ENCODE assay signal across 9 cellular contexts in genomic region chr14:49865431-49865859, GRCh38. TPM values are rescaled to one million over a fixed set of nuclear protein-coding genes. Genes with fewer than 3 reads are reported as not detected.
DNase-seq lines count a peak whose midpoint lies in the region; ATAC-seq and TF ChIP-seq lines count a peak whose summit lies in the region.
"Had no signal": no experiment of that assay in that cellular context is flagged by ENCODE, and none has a peak within 500 bp of the region (broad histone marks: within the 10 kb centered on the region; RNA-seq: fewer than 3 reads in every experiment).

No MANE protein-coding gene starts in this region.

- H3K9me3 ChIP-seq in heart right ventricle, result no peaks in the 10 kb centered on the region

- peak; percentile 53 for DNase-seq in D341Med (ENCODE audit: low spot score)
- peak; percentile 78 for DNase-seq in LoVo (ENCODE audit: low spot score)
- peak; percentile 78 for DNase-seq in SK-MEL-5 (ENCODE audit: low read depth, low spot score)
- peak; percentile 67 to 80 for DNase-seq in heart right ventricle
- peak; percentile 86 for DNase-seq in sciatic nerve (ENCODE audit: low spot score)

- peak overlapping the region in 2 of 10 donors; percentile 3 to 49 for H3K27ac ChIP-seq in heart right ventricle

- H3K4me1 Mint-ChIP-seq in activated naive CD4-positive, alpha-beta T cell treated with anti-CD3 and anti-CD28 coated beads, Interleukin-2, amount 50 U/mL, for 24 hours, result peaks cover 32% of the 10 kb centered on the region

- intact Hi-C loops in heart right ventricle (cut with DNase I), result loop anchor here in 5 of 10 donors (2.0 to 10.0 kb wide), 6 partner anchors 139 to 659 kb away; partner anchors contain the start of gene DNAAF2 (in 1 of the 5)
- intact Hi-C loops in sciatic nerve (cut with DNase I), result no loop called here

- H3K9me3 Mint-ChIP-seq in activated naive CD4-positive, alpha-beta T cell treated with anti-CD3 and anti-CD28 coated beads, Interleukin-2, amount 50 U/mL, for 24 hours, result no peaks in the 10 kb centered on the region
- H3K9me3 Mint-ChIP-seq: T-helper 1 cell treated with Interleukin-12 subunit alpha and Interleukin-12 subunit beta and Interleukin-4 antibody, amounts not matched to agents 30 μg/mL and 1 μg/mL, for 36 hours had no signal

- peaks cover 1% of the 10 kb centered on the region for H3K27me3 Mint-ChIP-seq in activated naive CD4-positive, alpha-beta T cell treated with anti-CD3 and anti-CD28 coated beads, Interleukin-2, amount 50 U/mL, for 24 hours

- H3K4me1 ChIP-seq in heart right ventricle, result peaks cover 0 to 65% (median 27%) of the 10 kb centered on the region in 9 donors

- no peaks in the 10 kb centered on the region for H3K36me3 Mint-ChIP-seq in activated naive CD4-positive, alpha-beta T cell treated with anti-CD3 and anti-CD28 coated beads, Interleukin-2, amount 50 U/mL, for 24 hours

- no peaks in the 10 kb centered on the region for H3K27me3 ChIP-seq in heart right ventricle

- peak overlapping the region; percentile 25 for H3K27ac Mint-ChIP-seq in activated naive CD4-positive, alpha-beta T cell treated with anti-CD3 and anti-CD28 coated beads, Interleukin-2, amount 50 U/mL, for 24 hours
- H3K27ac Mint-ChIP-seq: T-helper 1 cell treated with Interleukin-12 subunit alpha and Interleukin-12 subunit beta and Interleukin-4 antibody, amounts not matched to agents 30 μg/mL and 1 μg/mL, for 36 hours had no signal

- H3K36me3 ChIP-seq in heart right ventricle, result no peaks in the 10 kb centered on the region

- ATAC-seq in heart right ventricle, result no peak
- no peak for ATAC-seq in sciatic nerve
- no peak for ATAC-seq in HG02973 (IDR thresholded peaks at IDR 0.05; ENCODE audit: unreplicated experiment)
- ATAC-seq in GM19395 (IDR thresholded peaks at IDR 0.05; ENCODE audit: unreplicated experiment), result no peak

- H3K4me3 Mint-ChIP-seq in activated naive CD4-positive, alpha-beta T cell treated with anti-CD3 and anti-CD28 coated beads, Interleukin-2, amount 50 U/mL, for 24 hours, result no peak overlapping the region
- H3K4me3 Mint-ChIP-seq: T-helper 1 cell treated with Interleukin-12 subunit alpha and Interleukin-12 subunit beta and Interleukin-4 antibody, amounts not matched to agents 30 μg/mL and 1 μg/mL, for 36 hours had no signal

- WGBS in heart right ventricle, 2 donors, result 0 to 2% methylated on average over 4 of the region's 4 CpGs

- peak; percentile 72 to 92 (median 87) for TF ChIP-seq CTCF in heart right ventricle (IDR thresholded peaks at IDR 0.05)

- in situ Hi-C loops in SK-MEL-5 (cut with HindIII; ENCODE audit: low pct_unique_long_range_greater_than_20kb, low sequenced_read_pairs), result loop anchor here (10.0 kb wide), 1 partner anchor 239 kb away; no protein-coding TSS in a partner anchor

- H3K4me3 ChIP-seq in heart right ventricle, result no peak overlapping the region

RNA-seq across cellular contexts. Expression of gene NEMF, which starts 12.9 kb away (rescaled TPM):
- 54.8 and 56.0 TPM in 2 replicates for total RNA-seq in SK-MEL-5 (2014; rRNA removed; shearing (Covaris generic))
- polyA plus RNA-seq in SK-MEL-5 (2015; cell fraction: cytosol; rRNA removed), result 28.7 and 29.8 TPM in 2 replicates
- 131 and 207 TPM in 2 replicates for polyA plus RNA-seq in SK-MEL-5 (2015; cell fraction: nucleus; rRNA removed)
- total RNA-seq in heart right ventricle, result 10 to 100 TPM; 45.0 to 67.4 (median 55.5) TPM
- polyA plus RNA-seq in heart right ventricle, result 10 to 100 TPM; 18.0 to 54.2 TPM
- 92.4 TPM for total RNA-seq in sciatic nerve

RNA-seq across cellular contexts. Expression of gene ARF6, which starts 27.4 kb away (rescaled TPM):
- total RNA-seq in SK-MEL-5 (2014; rRNA removed; shearing (Covaris generic)), result 39.5 and 46.5 TPM in 2 replicates
- 80.7 and 83.2 TPM in 2 replicates for polyA plus RNA-seq in SK-MEL-5 (2015; cell fraction: cytosol; rRNA removed)
- polyA plus RNA-seq in SK-MEL-5 (2015; cell fraction: nucleus; rRNA removed), result 26.2 and 31.7 TPM in 2 replicates
- 10 to 100 TPM; 19.0 to 40.5 (median 25.5) TPM for total RNA-seq in heart right ventricle
- 10 to 100 TPM; 11.0 to 19.7 TPM for polyA plus RNA-seq in heart right ventricle
- 46.1 TPM for total RNA-seq in sciatic nerve
